27 cellular contexts compared by ENCODE assay signal in the genomic region with DNA sequence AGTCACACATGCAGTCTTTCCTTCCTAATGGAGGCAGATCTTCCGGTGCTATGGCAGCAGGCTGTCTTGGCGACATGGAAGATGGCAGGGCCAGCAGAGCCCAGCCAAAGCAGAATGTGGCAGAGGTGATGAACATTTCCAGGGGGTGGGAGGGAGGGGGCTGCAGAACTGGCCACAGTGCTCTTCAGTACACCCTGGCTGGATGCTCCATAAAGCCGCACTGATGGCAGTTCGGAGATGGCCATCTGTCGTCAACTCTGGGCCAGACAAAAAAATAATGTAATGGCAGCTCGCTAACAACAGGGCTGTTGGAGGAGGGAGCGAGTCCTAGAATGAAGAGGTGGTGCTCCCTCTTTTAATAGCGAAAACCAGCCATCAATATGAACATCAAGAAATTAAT.
"Had no signal": no experiment of that assay in that cellular context is flagged by ENCODE, and none has a peak within 500 bp of the region (broad histone marks: within the 10 kb centered on the region; RNA-seq: fewer than 3 reads in every experiment).

No MANE protein-coding gene starts in this region.

- H3K36me3 ChIP-seq: gastrocnemius medialis had no signal

- H3K27ac ChIP-seq: body of pancreas, coronary artery, esophagus muscularis mucosa, foreskin keratinocyte, gastrocnemius medialis, heart right ventricle had no signal

- H3K36me3 Mint-ChIP-seq: activated naive CD8-positive, alpha-beta T cell; WTC11 had no signal

- H3K4me3 ChIP-seq: body of pancreas, coronary artery, esophagus muscularis mucosa, gastrocnemius medialis, heart right ventricle had no signal

- H3K4me1 Mint-ChIP-seq: activated CD4-positive, alpha-beta memory T cell treated with anti-CD3 and anti-CD28 coated beads, Interleukin-2, amount 10 ng/mL, durations not matched to agents 7 days and 5 days; activated CD4-positive, alpha-beta T cell treated with anti-CD3 and anti-CD28 coated beads, Interleukin-2, amount 10 ng/mL, durations not matched to agents 7 days and 5 days had no signal

- H3K4me1 ChIP-seq: body of pancreas, esophagus muscularis mucosa, foreskin keratinocyte, gastrocnemius medialis had no signal

- H3K9me3 Mint-ChIP-seq: activated CD4-positive, alpha-beta T cell treated with anti-CD3 and anti-CD28 coated beads, Interleukin-2, amount 10 ng/mL, durations not matched to agents 7 days and 5 days; activated T-cell treated with anti-CD3 and anti-CD28 coated beads, Interleukin-2, amount 50 U/mL, for 24 hours; activated T-cell treated with anti-CD3 and anti-CD28 coated beads, Interleukin-2, amount 50 U/mL, for 72 hours; dendritic cell treated with granulocyte-macrophage colony-stimulating factor and Interleukin-4, amounts not matched to agents 40 ng/mL and 50 ng/mL, for 4 days; WTC11 had no signal

- H3K27me3 Mint-ChIP-seq: activated CD4-positive, alpha-beta memory T cell treated with anti-CD3 and anti-CD28 coated beads, Interleukin-2, amount 10 ng/mL, durations not matched to agents 7 days and 5 days; activated naive CD8-positive, alpha-beta T cell; activated T-cell treated with anti-CD3 and anti-CD28 coated beads, Interleukin-2, amount 50 U/mL, for 24 hours; dendritic cell treated with granulocyte-macrophage colony-stimulating factor and Interleukin-4, amounts not matched to agents 40 ng/mL and 50 ng/mL, for 4 days had no signal

- H3K9me3 ChIP-seq: body of pancreas, esophagus muscularis mucosa, gastrocnemius medialis, heart right ventricle had no signal

- H3K4me3 Mint-ChIP-seq: activated CD4-positive, alpha-beta memory T cell treated with anti-CD3 and anti-CD28 coated beads, Interleukin-2, amount 10 ng/mL, durations not matched to agents 7 days and 5 days; activated CD4-positive, alpha-beta T cell treated with anti-CD3 and anti-CD28 coated beads, Interleukin-2, amount 10 ng/mL, durations not matched to agents 7 days and 5 days; activated naive CD8-positive, alpha-beta T cell; activated T-cell treated with anti-CD3 and anti-CD28 coated beads, Interleukin-2, amount 50 U/mL, for 24 hours; activated T-cell treated with anti-CD3 and anti-CD28 coated beads, Interleukin-2, amount 50 U/mL, for 72 hours; dendritic cell treated with granulocyte-macrophage colony-stimulating factor and Interleukin-4, amounts not matched to agents 40 ng/mL and 50 ng/mL, for 4 days; WTC11 had no signal

- H3K27ac Mint-ChIP-seq: activated CD4-positive, alpha-beta memory T cell treated with anti-CD3 and anti-CD28 coated beads, Interleukin-2, amount 10 ng/mL, durations not matched to agents 7 days and 5 days; activated CD4-positive, alpha-beta T cell treated with anti-CD3 and anti-CD28 coated beads, Interleukin-2, amount 10 ng/mL, durations not matched to agents 7 days and 5 days; activated naive CD8-positive, alpha-beta T cell; activated T-cell treated with anti-CD3 and anti-CD28 coated beads, Interleukin-2, amount 50 U/mL, for 24 hours; activated T-cell treated with anti-CD3 and anti-CD28 coated beads, Interleukin-2, amount 50 U/mL, for 72 hours; dendritic cell treated with granulocyte-macrophage colony-stimulating factor and Interleukin-4, amounts not matched to agents 40 ng/mL and 50 ng/mL, for 4 days; WTC11 had no signal

- H3K27me3 ChIP-seq: body of pancreas, dorsolateral prefrontal cortex, foreskin keratinocyte, gastrocnemius medialis, heart right ventricle had no signal

- DNase-seq: activated CD4-positive, alpha-beta memory T cell treated with anti-CD3 and anti-CD28 coated beads, Interleukin-2, amount 10 ng/mL, durations not matched to agents 7 days and 5 days; activated CD4-positive, alpha-beta T cell treated with anti-CD3 and anti-CD28 coated beads for 1 hour; activated CD4-positive, alpha-beta T cell treated with anti-CD3 and anti-CD28 coated beads for 4 hours; activated CD4-positive, alpha-beta T cell treated with anti-CD3 and anti-CD28 coated beads, Interleukin-2, amount 10 ng/mL, durations not matched to agents 7 days and 5 days; activated CD4-positive, alpha-beta T cell treated with anti-CD3 and anti-CD28 coated beads, Interleukin-2, amount 50 U/mL, for 4 hours; activated CD8-positive, alpha-beta memory T cell treated with anti-CD3 and anti-CD28 coated beads, Interleukin-2, amount 50 U/mL, for 48 hours; activated gamma-delta T cell treated with Interleukin-2 at 50 U/mL for 16 hours; activated naive CD4-positive, alpha-beta T cell treated with anti-CD3 and anti-CD28 coated beads, Interleukin-2, amount 50 U/mL, for 16 hours; activated naive CD4-positive, alpha-beta T cell treated with Interleukin-2 at 50 U/mL for 16 hours; activated T-cell treated with anti-CD3 and anti-CD28 coated beads for 4 hours; activated T-cell treated with anti-CD3 and anti-CD28 coated beads, Interleukin-2, amount 50 U/mL, for 24 hours; activated T-cell treated with anti-CD3 and anti-CD28 coated beads, Interleukin-2, amount 50 U/mL, for 72 hours; amniotic stem cell; aorta; body of pancreas; effector memory CD4-positive, alpha-beta T cell; erythroblast; foreskin keratinocyte; gastrocnemius medialis; heart right ventricle; T-helper 2 cell had no signal
